In genomic region chr17:40415390-40415789, GRCh38 we compare ENCODE assay signal across 1 cellular context.
TF ChIP-seq lines count a peak whose summit lies in the region.

No MANE protein-coding gene starts in this region.

TF ChIP-seq in SK-N-SH, 30 proteins besides CTCF, POLR2A, EP300 and RAD21 (continued from another document):
- no peak for TF ChIP-seq TAF1 (IDR thresholded peaks at IDR 0.05; ENCODE audit: borderline replicate concordance, low read depth, low read length)
- no peak for TF ChIP-seq RFX5 (IDR thresholded peaks at IDR 0.05; ENCODE audit: low read length)
- no peak for TF ChIP-seq REST (IDR thresholded peaks at IDR 0.05; ENCODE audit: low read depth, low read length)
- TF ChIP-seq MEF2A (IDR thresholded peaks at IDR 0.05; ENCODE audit: borderline replicate concordance, low read depth), result no peak
- TF ChIP-seq GABPA (IDR thresholded peaks at IDR 0.05; ENCODE audit: low read depth), result no peak
- TF ChIP-seq POLR2AphosphoS5 (IDR thresholded peaks at IDR 0.05; ENCODE audit: low read depth, low read length), result peak; percentile 23; the same call in 1 of the 2 replicates
- TF ChIP-seq FOXM1 (IDR thresholded peaks at IDR 0.05; ENCODE audit: low read depth), result no peak
TF ChIP-seq in SK-N-SH: peak in this region for 4.
